In the genomic region with DNA sequence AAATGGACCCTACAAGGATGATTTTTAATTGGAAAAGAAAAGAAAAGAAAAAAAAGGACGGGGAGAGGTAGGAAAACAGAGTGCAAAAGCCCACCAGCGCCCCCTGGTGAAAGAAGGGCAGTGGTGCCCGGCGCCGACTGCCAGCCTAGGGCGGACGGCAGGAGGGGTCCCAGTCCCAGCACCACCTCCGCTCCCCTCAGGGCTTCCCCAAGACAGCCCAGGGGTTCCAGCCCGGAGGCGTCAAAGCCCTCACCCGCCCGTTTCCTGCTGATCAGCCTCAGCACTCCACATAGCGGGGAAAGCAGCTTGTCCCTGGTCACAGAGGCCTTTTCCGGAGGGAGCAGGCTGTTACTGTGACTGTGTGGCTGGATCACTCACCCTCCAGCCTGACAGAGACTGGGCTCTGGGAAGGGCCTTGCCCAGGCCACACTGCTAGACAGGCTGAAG, we compare ENCODE assay signal across 8 cellular contexts.
DNase-seq lines count a peak whose midpoint lies in the region; ATAC-seq and TF ChIP-seq lines count a peak whose summit lies in the region.

No MANE protein-coding gene starts in this region.

- H4K91ac ChIP-seq in IMR-90 (ENCODE audit: insufficient read depth, low read depth, low read length) = 0 out of 2 replicates have a peak overlapping the region, but pooled peaks have one; percentile 12

- no peak overlapping the region for H4K8ac ChIP-seq in IMR-90 (ENCODE audit: low read depth in 2 of 2, low read length in 2 of 2)

- H3K27ac ChIP-seq in IMR-90 (ENCODE audit: insufficient read depth, low read length) (no peak overlapping the region), SJCRH30 (peak overlapping the region; percentile 69)

- intact Hi-C loops in IMR-90 (cut with micrococcal nuclease) = loop anchor here (1.0 to 2.0 kb wide), 3 partner anchors 92 to 376 kb away; partner anchors contain the start of gene GLI2
- intact Hi-C loops in left colon (cut with DNase I, micrococcal nuclease) = loop anchor here in 1 of 2 donors (10.0 kb wide), 1 partner anchor 736 kb away; no protein-coding TSS in a partner anchor

- H3K4ac ChIP-seq in IMR-90 (ENCODE audit: low read depth, low read length) = 0 out of 2 replicates have a peak overlapping the region, but pooled peaks have one; percentile 12

- peak; percentile 92 for TF ChIP-seq RAD21 in IMR-90 (IDR thresholded peaks at IDR 0.05; ENCODE audit: low read length)

- peak; percentile 77 for DNase-seq in activated CD4-positive, alpha-beta T cell treated with anti-CD3 and anti-CD28 coated beads for 48 hours
- DNase-seq in activated CD4-positive, alpha-beta T cell treated with anti-CD3 and anti-CD28 coated beads, Interleukin-2, amount 50 U/mL, for 4 hours = no peak
- DNase-seq in IMR-90 = peak; percentile 31
- DNase-seq in SJCRH30 = peak; percentile 84 to 92
- peak; percentile 35 to 57 for DNase-seq in T47D (ENCODE audit: low read depth in 1 of 2, low spot score in 1 of 2)
- DNase-seq in left colon = peak in 1 of 2 donors; percentile 78
- peak; percentile 28 for DNase-seq in stimulated activated CD8-positive, alpha-beta memory T cell treated with anti-CD3 and anti-CD28 coated beads, Interleukin-7, amount 100 ng/mL, for 24 hours (ENCODE audit: low read depth)

- H3K27me3 ChIP-seq in IMR-90 (ENCODE audit: control insufficient read depth, insufficient read depth, low read length) (peaks cover 36% of the 10 kb centered on the region), SJCRH30 (peaks cover 3% of the 10 kb centered on the region; the same call in 1 of the 2 replicates)

- peak; percentile 95 for TF ChIP-seq CTCF in IMR-90 (conservative IDR thresholded peaks at IDR 0.05; ENCODE audit: low read depth, low read length)

- no peaks in the 10 kb centered on the region for H3K9me1 ChIP-seq in IMR-90 (ENCODE audit: insufficient read depth, low read length)

- WGBS in IMR-90 (ENCODE audit: extremely low coverage in 2 of 2, insufficient read length in 1 of 2), 2 experiments = 3% methylated on average over 7 of the region's 14 CpGs; no CpG with 5 or more reads in 1 of the 2 experiments

- H4K5ac ChIP-seq in IMR-90 (ENCODE audit: low read depth, low read length) = no peak overlapping the region

- no peak overlapping the region for H3K9ac ChIP-seq in IMR-90 (ENCODE audit: low read depth, low read length)

- peak overlapping the region; percentile 76 for H2AFZ ChIP-seq in IMR-90 (replicated peaks; ENCODE audit: low read length, poor library complexity)

- H2AK9ac ChIP-seq in IMR-90 (replicated peaks; ENCODE audit: low read depth, low read length, poor library complexity) = no peak overlapping the region

- no peaks in the 10 kb centered on the region for H3K79me1 ChIP-seq in IMR-90 (ENCODE audit: low read depth in 1 of 2, low read length in 2 of 2)

- H3K9me3 ChIP-seq in IMR-90 (ENCODE audit: control insufficient read depth, insufficient read depth, low read length) = peaks cover 6% of the 10 kb centered on the region
- H3K9me3 ChIP-seq in SJCRH30 (replicated peaks) = no peaks in the 10 kb centered on the region

- no peak overlapping the region for H3K56ac ChIP-seq in IMR-90 (ENCODE audit: extremely low read depth, insufficient read depth, low read length)

- 0 out of 2 replicates have a peak, but pooled peaks have one; percentile 36 for TF ChIP-seq POLR2A in IMR-90 (IDR thresholded peaks at IDR 0.05; ENCODE audit: low read depth, low read length)

- H4K20me1 ChIP-seq in IMR-90 (ENCODE audit: insufficient read depth, low read length) = peaks cover 5% of the 10 kb centered on the region; the same call in 1 of the 2 replicates

- no peak overlapping the region for H3K23ac ChIP-seq in IMR-90 (ENCODE audit: low read depth, low read length)

- ATAC-seq in IMR-90 (ENCODE audit: low read depth) (peak; percentile 69), left colon (peak; percentile 75), HG03432 (IDR thresholded peaks at IDR 0.05; ENCODE audit: unreplicated experiment) (no peak)

- in situ Hi-C loops in IMR-90 (cut with MboI; ENCODE audit: low sequenced_read_pairs) = loop anchor here (5.0 to 10.0 kb wide), 2 partner anchors 374 to 726 kb away; partner anchors contain the start of gene INHBB
- in situ Hi-C loops in T47D (cut with HindIII; ENCODE audit: low pct_unique_long_range_greater_than_20kb, low sequenced_read_pairs) = no loop called here

- CTCF ChIA-PET in IMR-90 (lab: Yijun Ruan, JAX) = interaction anchor here (0.6 to 2.9 kb wide), 7 partner anchors 11 to 375 kb away, joined by 3 to 12 read pairs (median 3); no protein-coding TSS in a partner anchor

- no peaks in the 10 kb centered on the region for H3K36me3 ChIP-seq in IMR-90 (ENCODE audit: control insufficient read depth, insufficient read depth, low read length)
- no peaks in the 10 kb centered on the region for H3K36me3 ChIP-seq in SJCRH30

- peak overlapping the region; percentile 38; the same call in 1 of the 2 replicates for H2AK5ac ChIP-seq in IMR-90 (ENCODE audit: low read depth, low read length)

- dilution Hi-C loops in IMR-90 (cut with HindIII; ENCODE audit: low sequenced_read_pairs, unreplicated experiment) = no loop called here

- 0 out of 2 replicates have a peak overlapping the region, but pooled peaks have one; percentile 32 for H2BK120ac ChIP-seq in IMR-90 (ENCODE audit: low read depth, low read length)

- H3K4me3 ChIP-seq in IMR-90 (ENCODE audit: insufficient read depth, low read depth, low read length) (no peak overlapping the region), SJCRH30 (no peak overlapping the region)

- no peak overlapping the region for H2BK5ac ChIP-seq in IMR-90 (ENCODE audit: low read depth, low read length, poor library complexity, severe bottlenecking)

- H3K18ac ChIP-seq in IMR-90 (ENCODE audit: low read depth, low read length) = no peak overlapping the region

- H3K4me1 ChIP-seq in IMR-90 (ENCODE audit: control insufficient read depth, insufficient read depth, low read length) (no peaks in the 10 kb centered on the region; the same call in 1 of the 2 replicates), SJCRH30 (peaks cover 42% of the 10 kb centered on the region)

- POLR2A ChIA-PET in IMR-90 (lab: Charles Lee; ENCODE audit: unreplicated experiment) = no interaction called here

- no peak overlapping the region; the same call in 1 of the 2 replicates for H2BK20ac ChIP-seq in IMR-90 (ENCODE audit: low read depth, low read length)

- no peak overlapping the region; the same call in 2 of the 3 replicates for H2BK15ac ChIP-seq in IMR-90 (ENCODE audit: low read depth, low read length)

- no TSS peak for BruUV-seq in IMR-90 (replicated peaks; lab: Mats Ljungman, UMichigan)

- no peak overlapping the region for H3K4me2 ChIP-seq in IMR-90 (ENCODE audit: low read depth, low read length)

- H3K14ac ChIP-seq in IMR-90 (replicated peaks; ENCODE audit: low read depth, low read length) = no peak overlapping the region

TF ChIP-seq in IMR-90, 13 proteins besides CTCF, POLR2A, EP300 and RAD21:
- TF ChIP-seq, protein P1, sequence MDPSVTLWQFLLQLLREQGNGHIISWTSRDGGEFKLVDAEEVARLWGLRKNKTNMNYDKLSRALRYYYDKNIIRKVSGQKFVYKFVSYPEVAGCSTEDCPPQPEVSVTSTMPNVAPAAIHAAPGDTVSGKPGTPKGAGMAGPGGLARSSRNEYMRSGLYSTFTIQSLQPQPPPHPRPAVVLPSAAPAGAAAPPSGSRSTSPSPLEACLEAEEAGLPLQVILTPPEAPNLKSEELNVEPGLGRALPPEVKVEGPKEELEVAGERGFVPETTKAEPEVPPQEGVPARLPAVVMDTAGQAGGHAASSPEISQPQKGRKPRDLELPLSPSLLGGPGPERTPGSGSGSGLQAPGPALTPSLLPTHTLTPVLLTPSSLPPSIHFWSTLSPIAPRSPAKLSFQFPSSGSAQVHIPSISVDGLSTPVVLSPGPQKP (IDR thresholded peaks at IDR 0.05; ENCODE audit: borderline replicate concordance, low read depth, low read length) = no peak
- TF ChIP-seq SMC3 (IDR thresholded peaks at IDR 0.05; ENCODE audit: low read depth, low read length) = peak; percentile 96
- TF ChIP-seq MAZ (IDR thresholded peaks at IDR 0.05; ENCODE audit: borderline replicate concordance, low read depth, low read length) = peak; percentile 38

Comparison
In these comparisons a context has a peak if more than half of its experiments do, and no peak if none do; other contexts are left out.
1. DNase-seq: peak in activated CD4-positive, alpha-beta T cell treated with anti-CD3 and anti-CD28 coated beads for 48 hours (single experiment), IMR-90 (single experiment), SJCRH30 (2 of 2), T47D (2 of 2) and stimulated activated CD8-positive, alpha-beta memory T cell treated with anti-CD3 and anti-CD28 coated beads, Interleukin-7, amount 100 ng/mL, for 24 hours (single experiment); none in activated CD4-positive, alpha-beta T cell treated with anti-CD3 and anti-CD28 coated beads, Interleukin-2, amount 50 U/mL, for 4 hours (0 of 2).